ENCODE assay signal across 15 cellular contexts in the genomic region with DNA sequence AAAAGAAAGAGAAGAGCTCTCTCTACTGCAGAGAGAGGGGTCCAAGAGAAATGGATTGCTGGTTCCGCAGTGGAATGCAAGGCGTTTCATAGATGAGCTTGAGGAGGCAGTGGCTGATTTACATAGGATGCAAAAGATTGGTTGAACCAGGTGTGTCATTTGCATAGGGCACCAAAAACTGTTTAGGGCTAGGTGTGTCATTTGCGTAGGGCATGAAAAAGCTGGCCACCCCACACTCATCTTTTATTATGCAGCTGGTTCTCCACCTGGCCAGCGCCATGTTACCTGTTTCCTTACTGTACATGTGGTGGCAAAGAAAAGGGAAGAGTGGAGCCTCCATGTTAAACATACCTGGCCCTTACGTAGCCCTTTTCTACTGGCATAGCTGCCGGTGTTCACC. TPM values are rescaled to one million over a fixed set of nuclear protein-coding genes. Genes with fewer than 3 reads are reported as not detected.
"Had no signal": no experiment of that assay in that cellular context is flagged by ENCODE, and none has a peak within 500 bp of the region (broad histone marks: within the 10 kb centered on the region; RNA-seq: fewer than 3 reads in every experiment).

No MANE protein-coding gene starts in this region.

- H3K4me3 ChIP-seq: right atrium auricular region, skin epidermis, tibial nerve had no signal

- H3K4me1 ChIP-seq: parathyroid adenoma had no signal

- H3K27ac ChIP-seq: parathyroid adenoma, right atrium auricular region, tibial nerve had no signal

- DNase-seq: activated naive CD4-positive, alpha-beta T cell treated with anti-CD3 and anti-CD28 coated beads, Interleukin-2, amount 50 U/mL, for 16 hours; central memory CD4-positive, alpha-beta T cell; cortex of kidney; effector CD8-positive, alpha-beta T cell; hippocampal formation; kidney; T-helper 2 cell had no signal

- H3K9me3 ChIP-seq: right atrium auricular region, tibial nerve had no signal

RNA-seq across cellular contexts. Expression of gene PLEKHS1, which starts 38.7 kb away (rescaled TPM):
- total RNA-seq: activated T-helper 2 cell treated with anti-CD3 and anti-CD28 coated beads, Interferon-gamma antibody, Interleukin-2, Interleukin-4, amounts not matched to agents 10 μg/mL and 5 μg/mL and 100 μg/mL, durations not matched to agents 14 hours and 24 hours and 36 hours; epithelial cell of proximal tubule; glomerular endothelial cell; myocyte; right atrium auricular region; tibial nerve had no signal

RNA-seq across cellular contexts. Expression of gene NRAP, which starts 48.9 kb away (rescaled TPM):
- total RNA-seq: activated T-helper 2 cell treated with anti-CD3 and anti-CD28 coated beads, Interferon-gamma antibody, Interleukin-2, Interleukin-4, amounts not matched to agents 10 μg/mL and 5 μg/mL and 100 μg/mL, durations not matched to agents 14 hours and 24 hours and 36 hours; epithelial cell of proximal tubule; glomerular endothelial cell; kidney had no signal
